In the genomic region with DNA sequence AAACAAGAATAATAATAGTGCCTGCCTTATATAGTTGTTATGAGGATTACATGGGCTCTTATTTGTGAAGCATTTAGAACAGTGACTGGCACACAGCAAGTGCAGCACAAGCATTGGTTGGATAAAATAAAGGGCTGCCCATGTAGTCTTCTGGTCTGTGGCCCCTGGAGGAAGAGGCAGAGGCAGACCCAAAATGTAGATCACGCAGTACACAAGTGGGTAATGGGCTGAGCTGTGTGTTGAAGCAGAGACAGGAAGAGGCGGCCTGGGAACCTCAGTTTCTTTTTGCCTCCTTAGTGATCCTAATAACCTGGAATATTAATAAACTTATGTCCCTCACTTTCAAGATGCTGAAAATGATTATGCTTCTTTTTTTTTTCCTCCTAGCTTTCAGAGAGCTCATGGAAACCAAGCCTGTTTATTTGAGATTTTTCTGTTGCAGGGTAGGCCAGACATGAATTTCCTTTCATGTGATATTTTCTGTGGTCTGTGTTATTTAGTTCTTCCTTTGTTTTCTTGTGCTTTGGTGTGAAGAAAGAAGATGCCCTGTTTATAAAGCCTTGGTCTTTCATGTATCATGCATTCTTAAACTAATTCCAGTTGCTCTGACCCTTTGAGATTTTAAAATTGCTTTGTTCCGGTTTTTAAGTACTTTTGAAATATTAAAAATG, we compare ENCODE assay signal across 16 cellular contexts. TPM values are rescaled to one million over a fixed set of nuclear protein-coding genes. Genes with fewer than 3 reads are reported as not detected.
DNase-seq lines count a peak whose midpoint lies in the region; ATAC-seq and TF ChIP-seq lines count a peak whose summit lies in the region.
"Had no signal": no experiment of that assay in that cellular context is flagged by ENCODE, and none has a peak within 500 bp of the region (broad histone marks: within the 10 kb centered on the region; RNA-seq: fewer than 3 reads in every experiment).

No MANE protein-coding gene starts in this region.

- peak overlapping the region; percentile 73 for H3K27ac Mint-ChIP-seq in activated naive CD4-positive, alpha-beta T cell treated with anti-CD3 and anti-CD28 coated beads, Interleukin-2, amount 10 ng/mL, durations not matched to agents 7 days and 5 days
- H3K27ac Mint-ChIP-seq in endodermal cell = no peak overlapping the region
- H3K27ac Mint-ChIP-seq in stimulated activated effector memory CD8-positive, alpha-beta T cell treated with anti-CD3 and anti-CD28 coated beads, Interleukin-12 subunit alpha, Interleukin-12 subunit beta, amount 100 ng/mL, for 72 hours = peak overlapping the region; percentile 88
- H3K27ac Mint-ChIP-seq: nephron, type B pancreatic cell had no signal

- peaks cover 53% of the 10 kb centered on the region for H3K36me3 Mint-ChIP-seq in activated naive CD4-positive, alpha-beta T cell treated with anti-CD3 and anti-CD28 coated beads, Interleukin-2, amount 10 ng/mL, durations not matched to agents 7 days and 5 days
- H3K36me3 Mint-ChIP-seq in endodermal cell (ENCODE audit: low read depth) = peaks cover 5% of the 10 kb centered on the region
- H3K36me3 Mint-ChIP-seq in stimulated activated effector memory CD8-positive, alpha-beta T cell treated with anti-CD3 and anti-CD28 coated beads, Interleukin-12 subunit alpha, Interleukin-12 subunit beta, amount 100 ng/mL, for 72 hours = no peaks in the 10 kb centered on the region

- WGBS in endodermal cell (ENCODE audit: insufficient coverage in 1 of 2, insufficient read length in 1 of 2), 2 experiments = 95 to 99% methylated on average over 3 of the region's 3 CpGs

- H3K9me3 Mint-ChIP-seq in activated naive CD4-positive, alpha-beta T cell treated with anti-CD3 and anti-CD28 coated beads, Interleukin-2, amount 10 ng/mL, durations not matched to agents 7 days and 5 days = no peaks in the 10 kb centered on the region
- H3K9me3 Mint-ChIP-seq in endodermal cell = no peaks in the 10 kb centered on the region
- H3K9me3 Mint-ChIP-seq in stimulated activated effector memory CD8-positive, alpha-beta T cell treated with anti-CD3 and anti-CD28 coated beads, Interleukin-12 subunit alpha, Interleukin-12 subunit beta, amount 100 ng/mL, for 72 hours = no peaks in the 10 kb centered on the region
- H3K9me3 Mint-ChIP-seq: nephron, type B pancreatic cell had no signal

- POLR2A ChIA-PET in OCI-LY7 (lab: Charles Lee) = interaction anchor here (0.7 to 1.3 kb wide), 4 partner anchors 13 to 28 kb away, joined by 3 to 6 read pairs (median 3); no protein-coding TSS in a partner anchor

- H3K36me3 ChIP-seq in OCI-LY7 (ENCODE audit: insufficient read depth, low read length) (peaks cover 54% of the 10 kb centered on the region), endodermal cell (ENCODE audit: control insufficient read depth, insufficient read depth, low read length) (no peaks in the 10 kb centered on the region)
- H3K36me3 ChIP-seq: right atrium auricular region had no signal

- no TSS peak for BruUV-seq in OCI-LY7 (replicated peaks; lab: Mats Ljungman, UMichigan)

- H3K27me3 Mint-ChIP-seq in activated naive CD4-positive, alpha-beta T cell treated with anti-CD3 and anti-CD28 coated beads, Interleukin-2, amount 10 ng/mL, durations not matched to agents 7 days and 5 days = no peaks in the 10 kb centered on the region
- no peaks in the 10 kb centered on the region for H3K27me3 Mint-ChIP-seq in endodermal cell (ENCODE audit: insufficient read depth)
- H3K27me3 Mint-ChIP-seq: type B pancreatic cell had no signal

- H3K4me1 Mint-ChIP-seq in activated naive CD4-positive, alpha-beta T cell treated with anti-CD3 and anti-CD28 coated beads, Interleukin-2, amount 10 ng/mL, durations not matched to agents 7 days and 5 days = peaks cover 39% of the 10 kb centered on the region
- H3K4me1 Mint-ChIP-seq in endodermal cell = peaks cover 11% of the 10 kb centered on the region
- H3K4me1 Mint-ChIP-seq in stimulated activated effector memory CD8-positive, alpha-beta T cell treated with anti-CD3 and anti-CD28 coated beads, Interleukin-12 subunit alpha, Interleukin-12 subunit beta, amount 100 ng/mL, for 72 hours = peaks cover 28% of the 10 kb centered on the region
- H3K4me1 Mint-ChIP-seq: nephron had no signal

- H2AFZ ChIP-seq in OCI-LY7 (ENCODE audit: low read length) = no peak overlapping the region

- in situ Hi-C loops in KBM-7 (cut with MboI; ENCODE audit: low pct_unique_long_range_greater_than_20kb, low sequenced_read_pairs) = no loop called here

- H3K27ac ChIP-seq in OCI-LY7 (ENCODE audit: low read depth, low read length, poor library complexity, severe bottlenecking) (peak overlapping the region; percentile 30), endodermal cell (ENCODE audit: low read depth, low read length) (peak overlapping the region; percentile 3)
- H3K27ac ChIP-seq: right atrium auricular region had no signal

- CTCF ChIA-PET in activated naive CD4-positive, alpha-beta T cell treated with anti-CD3 and anti-CD28 coated beads, Interleukin-2, amount 10 ng/mL, durations not matched to agents 7 days and 5 days (lab: Charles Lee) = interaction anchor here (0.9 kb wide), 1 partner anchor 20 kb away, joined by 3 read pairs; no protein-coding TSS in a partner anchor
- CTCF ChIA-PET in OCI-LY7 (lab: Charles Lee; ENCODE audit: unreplicated experiment) = no interaction called here

- H4K20me1 ChIP-seq in OCI-LY7 (ENCODE audit: insufficient read depth, low read length) = no peaks in the 10 kb centered on the region

- H3K9me3 ChIP-seq in OCI-LY7 (ENCODE audit: low read length) = no peaks in the 10 kb centered on the region
- H3K9me3 ChIP-seq in endodermal cell (ENCODE audit: control insufficient read depth, low read length) = no peaks in the 10 kb centered on the region
- H3K9me3 ChIP-seq: right atrium auricular region had no signal

- H3K9me2 ChIP-seq in OCI-LY7 (ENCODE audit: insufficient read depth, low read length) = no peaks in the 10 kb centered on the region

- H3K4me1 ChIP-seq in OCI-LY7 (ENCODE audit: insufficient read depth, low read length, poor library complexity, severe bottlenecking) (peaks cover 27% of the 10 kb centered on the region), endodermal cell (ENCODE audit: control insufficient read depth, insufficient read depth, low read length) (no peaks in the 10 kb centered on the region)

- H3K79me2 ChIP-seq in OCI-LY7 (ENCODE audit: insufficient read depth, low read depth, low read length) = peaks cover 36% of the 10 kb centered on the region; the same call in 1 of the 2 replicates

- ATAC-seq in stimulated activated effector memory CD8-positive, alpha-beta T cell treated with anti-CD3 and anti-CD28 coated beads, Interleukin-12 subunit alpha, Interleukin-12 subunit beta, amount 100 ng/mL, for 72 hours = no peak
- ATAC-seq: left lobe of liver had no signal

- H3K4me3 Mint-ChIP-seq in activated naive CD4-positive, alpha-beta T cell treated with anti-CD3 and anti-CD28 coated beads, Interleukin-2, amount 10 ng/mL, durations not matched to agents 7 days and 5 days = no peak overlapping the region
- H3K4me3 Mint-ChIP-seq in endodermal cell = no peak overlapping the region
- peak overlapping the region; percentile 26 for H3K4me3 Mint-ChIP-seq in stimulated activated effector memory CD8-positive, alpha-beta T cell treated with anti-CD3 and anti-CD28 coated beads, Interleukin-12 subunit alpha, Interleukin-12 subunit beta, amount 100 ng/mL, for 72 hours
- H3K4me3 Mint-ChIP-seq: nephron, type B pancreatic cell had no signal

- peak overlapping the region; percentile 76 for H3K4me2 ChIP-seq in OCI-LY7 (ENCODE audit: low read length)

- no peak for DNase-seq in activated naive CD4-positive, alpha-beta T cell treated with anti-CD3 and anti-CD28 coated beads, Interleukin-2, amount 10 ng/mL, durations not matched to agents 7 days and 5 days
- no peak for DNase-seq in activated naive CD4-positive, alpha-beta T cell (lab: John Stamatoyannopoulos, UW)
- peak; percentile 12 for DNase-seq in OCI-LY7 (ENCODE audit: low spot score)
- no peak for DNase-seq in endodermal cell
- no peak for DNase-seq in stimulated activated effector memory CD8-positive, alpha-beta T cell treated with anti-CD3 and anti-CD28 coated beads, Interleukin-12 subunit alpha, Interleukin-12 subunit beta, amount 100 ng/mL, for 72 hours (ENCODE audit: low spot score in 2 of 2)
- no peak for DNase-seq in posterior cingulate gyrus
- DNase-seq in amniotic stem cell (lab: John Stamatoyannopoulos, UW) = no peak
- DNase-seq in KBM-7 = no peak
- DNase-seq: NCI-H1930; NCI-H69; stimulated activated CD8-positive, alpha-beta memory T cell treated with anti-CD3 and anti-CD28 coated beads, Interleukin-4, amount 100 ng/mL, for 48 hours; SW 1271 had no signal

- H3K9ac ChIP-seq in endodermal cell (ENCODE audit: extremely low read depth, low read length, poor library complexity, severe bottlenecking) = no peak overlapping the region

- peak overlapping the region; percentile 27 for H3K4me3 ChIP-seq in OCI-LY7 (ENCODE audit: low read depth, low read length, poor library complexity, severe bottlenecking)
- H3K4me3 ChIP-seq in endodermal cell (ENCODE audit: low read length) = no peak overlapping the region
- H3K4me3 ChIP-seq: right atrium auricular region had no signal

- H3K27me3 ChIP-seq in endodermal cell (ENCODE audit: control insufficient read depth, insufficient read depth, low read length, poor library complexity, severe bottlenecking) = no peaks in the 10 kb centered on the region
- H3K27me3 ChIP-seq: right atrium auricular region had no signal

- TF ChIP-seq CTCF in OCI-LY7 (conservative IDR thresholded peaks at IDR 0.05; ENCODE audit: low read length) = no peak
- TF ChIP-seq CTCF in endodermal cell (conservative IDR thresholded peaks at IDR 0.05) = no peak

- intact Hi-C loops in OCI-LY7 (cut with micrococcal nuclease; ENCODE audit: unreplicated experiment) = no loop called here
- intact Hi-C loops in posterior cingulate gyrus (cut with DNase I) = no loop called here

RNA-seq across cellular contexts. Expression of a gene that starts 42.5 kb away (rescaled TPM):
- total RNA-seq in OCI-LY7 (2014; rRNA removed; shearing (Covaris generic)) = 19.3 and 23.8 TPM in 2 replicates
- total RNA-seq in OCI-LY7 (2022) = 37.1 and 39.9 TPM in 2 replicates
- total RNA-seq in endodermal cell = 10 to 100 TPM; 23.8 to 33.8 TPM
- polyA plus RNA-seq in endodermal cell (2013, experiment 1 of 2) = 26.5 TPM
- polyA plus RNA-seq in endodermal cell (2013, experiment 2 of 2) = 21.1 TPM
